Comparison of ENCODE assay signal across 7 cellular contexts in the genomic region with DNA sequence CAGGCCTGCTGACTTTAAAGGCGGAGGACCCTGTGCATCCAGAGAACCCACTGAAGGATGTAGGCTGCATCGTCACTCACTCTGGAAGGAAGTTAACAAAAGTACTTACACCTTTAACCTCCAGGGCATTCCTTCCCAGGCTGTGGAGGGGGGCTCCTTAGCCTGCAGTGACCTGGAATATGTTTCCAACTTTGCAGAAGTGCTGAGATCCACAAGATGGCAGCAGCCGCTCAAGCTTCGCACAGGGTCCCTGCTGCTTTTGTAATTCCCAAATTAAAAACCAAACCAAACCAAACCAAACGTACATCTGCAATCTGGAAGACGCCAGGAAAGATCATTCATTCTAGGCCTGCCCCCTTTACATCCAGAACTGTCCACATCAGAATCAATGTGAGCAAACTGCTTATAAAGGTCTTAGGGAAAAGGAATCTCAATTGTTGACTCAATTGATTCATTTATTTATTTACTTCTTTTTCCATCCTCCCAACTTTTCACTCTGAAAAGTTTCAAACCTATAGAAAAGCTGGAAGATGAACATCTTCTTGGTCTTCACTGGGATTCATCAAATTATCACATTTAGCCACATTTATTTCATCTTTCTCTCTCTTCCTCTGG.
DNase-seq lines count a peak whose midpoint lies in the region; ATAC-seq and TF ChIP-seq lines count a peak whose summit lies in the region.

No MANE protein-coding gene starts in this region.

- peaks cover 34% of the 10 kb centered on the region for H3K27me3 Mint-ChIP-seq in osteocyte (ENCODE audit: unreplicated experiment)

- H2AFZ ChIP-seq in fibroblast of lung (ENCODE audit: low read length), result no peak overlapping the region

- H3K4me1 ChIP-seq in Panc1 (ENCODE audit: control insufficient read depth, insufficient read depth, low read length), result no peaks in the 10 kb centered on the region
- no peaks in the 10 kb centered on the region for H3K4me1 ChIP-seq in fibroblast of lung (ENCODE audit: control insufficient read depth, extremely low read depth, insufficient read depth, low read length)

- in situ Hi-C loops in Panc1 (cut with HindIII; ENCODE audit: low pct_unique_long_range_greater_than_20kb, low sequenced_read_pairs), result no loop called here

- H3K4me3 Mint-ChIP-seq in osteocyte (ENCODE audit: unreplicated experiment), result no peak overlapping the region

- CTCF ChIA-PET in Panc1 (lab: Charles Lee), result interaction anchor here (0.6 kb wide), 1 partner anchor 198 kb away, joined by 3 read pairs; no protein-coding TSS in a partner anchor

- BruUV-seq in Panc1 (replicated peaks; lab: Mats Ljungman, UMichigan), result no TSS peak

- H3K9ac ChIP-seq in fibroblast of lung (ENCODE audit: insufficient read depth, low read length), result no peak overlapping the region

- H3K4me2 ChIP-seq in fibroblast of lung (ENCODE audit: extremely low read depth, insufficient read depth, low read length), result no peak overlapping the region

- H3K36me3 Mint-ChIP-seq in osteocyte (ENCODE audit: unreplicated experiment), result no peaks in the 10 kb centered on the region

- H3K36me3 ChIP-seq in Panc1 (ENCODE audit: control insufficient read depth, insufficient read depth, low read length) (no peaks in the 10 kb centered on the region), fibroblast of lung (ENCODE audit: control insufficient read depth, insufficient read depth, low read length) (no peaks in the 10 kb centered on the region)

- no peaks in the 10 kb centered on the region for H4K20me1 ChIP-seq in fibroblast of lung (ENCODE audit: control insufficient read depth, extremely low read depth, insufficient read depth, low read length)

- H3K9me3 ChIP-seq in Panc1 (ENCODE audit: control insufficient read depth, insufficient read depth, low read depth, low read length) (no peaks in the 10 kb centered on the region), fibroblast of lung (ENCODE audit: control insufficient read depth, insufficient read depth, low read depth, low read length) (no peaks in the 10 kb centered on the region)

- POLR2A ChIA-PET in Panc1 (lab: Charles Lee), result interaction anchor here (0.5 to 0.6 kb wide), 2 partner anchors 130 to 1030 kb away, joined by 4 to 7 read pairs; no protein-coding TSS in a partner anchor

- DNase-seq in DMS114 treated with DMSO at 0.1 percent for 48 hours (lab: John Stamatoyannopoulos, UW; ENCODE audit: unreplicated experiment) (peak; percentile 55), H4 (ENCODE audit: low spot score) (peak; percentile 52), Panc1 (ENCODE audit: low read depth, low spot score) (peak; percentile 15), fibroblast of lung (ENCODE audit: low read depth in 2 of 2) (peak; percentile 49 to 57), osteocyte (ENCODE audit: extremely low spot score, unreplicated experiment) (no peak), ureter (ENCODE audit: low spot score) (no peak)

- H3K27me3 ChIP-seq in Panc1 (ENCODE audit: control insufficient read depth, insufficient read depth, low read length) (peaks cover 14% of the 10 kb centered on the region), fibroblast of lung (ENCODE audit: control insufficient read depth, insufficient read depth, low read length) (no peaks in the 10 kb centered on the region)

- no peak overlapping the region for H3K4me3 ChIP-seq in Panc1 (ENCODE audit: low read depth in 2 of 2, low read length in 2 of 2)
- no peak overlapping the region for H3K4me3 ChIP-seq in fibroblast of lung (replicated peaks in 1 of 4; ENCODE audit: control extremely low read depth in 1 of 4, insufficient read depth in 1 of 4, low read depth in 3 of 4, low read length in 4 of 4)

- no peaks in the 10 kb centered on the region for H3K9me3 Mint-ChIP-seq in osteocyte (ENCODE audit: unreplicated experiment)

- no peak overlapping the region for H3K27ac Mint-ChIP-seq in osteocyte (ENCODE audit: unreplicated experiment)

- TF ChIP-seq CTCF in Panc1 (IDR thresholded peaks at IDR 0.05), result peak; percentile 89
- TF ChIP-seq CTCF in fibroblast of lung (conservative IDR thresholded peaks at IDR 0.05 in 1 of 2, IDR thresholded peaks at IDR 0.05 in 1 of 2; ENCODE audit: low read depth in 1 of 2, low read length in 2 of 2), result peak; percentile 58 to 71
- peak; percentile 79 for TF ChIP-seq CTCF in osteocyte (IDR thresholded peaks at IDR 0.05)

- intact Hi-C loops in Panc1 (cut with micrococcal nuclease; ENCODE audit: unreplicated experiment), result no loop called here

- ATAC-seq in Panc1 (peak; percentile 89), GM18519 (IDR thresholded peaks at IDR 0.05; ENCODE audit: low FRiP score, unreplicated experiment) (no peak)

- H3K79me2 ChIP-seq in fibroblast of lung (ENCODE audit: control insufficient read depth, insufficient read depth, low read length), result no peaks in the 10 kb centered on the region

- no peaks in the 10 kb centered on the region for H3K4me1 Mint-ChIP-seq in osteocyte (ENCODE audit: unreplicated experiment)

- H3K27ac ChIP-seq in Panc1 (ENCODE audit: low read length), result no peak overlapping the region
- H3K27ac ChIP-seq in fibroblast of lung (ENCODE audit: insufficient read depth, low read length), result no peak overlapping the region

Comparison
In these comparisons a context has a peak if more than half of its experiments do, and no peak if none do; other contexts are left out.
1. DNase-seq: peak in DMS114 treated with DMSO at 0.1 percent for 48 hours (single experiment), H4 (single experiment), Panc1 (single experiment) and fibroblast of lung (2 of 2); none in osteocyte (single experiment) and ureter (single experiment).
2. Peak in every context shown above with its lines, with median percentiles within 50 percentile points of each other: CTCF ChIP-seq.